Comparison of ENCODE assay signal across 8 cellular contexts in genomic region chr6:26170951-26171841, GRCh38.
DNase-seq lines count a peak whose midpoint lies in the region; ATAC-seq and TF ChIP-seq lines count a peak whose summit lies in the region.

No MANE protein-coding gene starts in this region.

- peaks cover 43% of the 10 kb centered on the region for H3K4me1 ChIP-seq in CD4-positive, CD25-positive, alpha-beta regulatory T cell (ENCODE audit: control insufficient read depth, insufficient read depth, low read length, poor library complexity, severe bottlenecking)
- H3K4me1 ChIP-seq in HEK293 (ENCODE audit: control insufficient read depth, insufficient read depth, low read length) (no peaks in the 10 kb centered on the region; the same call in 1 of the 2 replicates), vagina (peaks cover 9% of the 10 kb centered on the region)

- TF ChIP-seq POLR2A in lower leg skin (IDR thresholded peaks at IDR 0.05) (no peak), vagina (IDR thresholded peaks at IDR 0.05) (no peak)

- DNase-seq in CD4-positive, CD25-positive, alpha-beta regulatory T cell, result peak in 1 of 3 donors; percentile 38
- no peak for DNase-seq in activated naive CD8-positive, alpha-beta T cell treated with anti-CD3 and anti-CD28 coated beads, Interleukin-2, amount 50 U/mL, for 24 hours
- DNase-seq in lower leg skin (ENCODE audit: low spot score in 2 of 2) (no peak), vagina (ENCODE audit: extremely low spot score in 2 of 2) (no peak), HCEC 1CT (no peak)

- H3K9me3 Mint-ChIP-seq in CD4-positive, CD25-positive, alpha-beta regulatory T cell, result peaks cover 0 to 4% (median 0%) of the 10 kb centered on the region in 7 donors
- H3K9me3 Mint-ChIP-seq in activated naive CD8-positive, alpha-beta T cell treated with anti-CD3 and anti-CD28 coated beads, Interleukin-2, amount 50 U/mL, for 24 hours, result no peaks in the 10 kb centered on the region

- POLR2A ChIA-PET in HEK293 (lab: Yijun Ruan, JAX), result interaction anchor here (0.9 to 4.1 kb wide), 3 partner anchors 13 to 47 kb away, joined by 3 to 33 read pairs (median 18); a partner anchor contains a TSS

- peaks cover 4% of the 10 kb centered on the region for H3K27me3 Mint-ChIP-seq in CD4-positive, CD25-positive, alpha-beta regulatory T cell
- H3K27me3 Mint-ChIP-seq in activated naive CD8-positive, alpha-beta T cell treated with anti-CD3 and anti-CD28 coated beads, Interleukin-2, amount 50 U/mL, for 24 hours, result no peaks in the 10 kb centered on the region

- peak overlapping the region; percentile 98 for H3K27ac ChIP-seq in CD4-positive, CD25-positive, alpha-beta regulatory T cell (ENCODE audit: insufficient read depth, low read length, poor library complexity, severe bottlenecking)
- H3K27ac ChIP-seq in HEK293 (ENCODE audit: extremely low read depth, low read depth, low read length), result peak overlapping the region; percentile 2; the same call in 1 of the 2 replicates
- peak overlapping the region; percentile 95 for H3K27ac ChIP-seq in vagina

- H3K36me3 Mint-ChIP-seq in CD4-positive, CD25-positive, alpha-beta regulatory T cell, result peaks cover 4% of the 10 kb centered on the region
- peaks cover 8% of the 10 kb centered on the region for H3K36me3 Mint-ChIP-seq in activated naive CD8-positive, alpha-beta T cell treated with anti-CD3 and anti-CD28 coated beads, Interleukin-2, amount 50 U/mL, for 24 hours (ENCODE audit: low read depth)

- TF ChIP-seq CTCF in HEK293 (tag by site-specific recombination; IDR thresholded peaks at IDR 0.05) (no peak), lower leg skin (IDR thresholded peaks at IDR 0.05) (no peak), vagina (IDR thresholded peaks at IDR 0.05) (no peak)

- H3K4me3 Mint-ChIP-seq in CD4-positive, CD25-positive, alpha-beta regulatory T cell, result peak overlapping the region; percentile 93 to 97 (median 96)
- peak overlapping the region; percentile 94 for H3K4me3 Mint-ChIP-seq in activated naive CD8-positive, alpha-beta T cell treated with anti-CD3 and anti-CD28 coated beads, Interleukin-2, amount 50 U/mL, for 24 hours

- peak overlapping the region; percentile 94 to 100 (median 99) for H3K27ac Mint-ChIP-seq in CD4-positive, CD25-positive, alpha-beta regulatory T cell
- H3K27ac Mint-ChIP-seq in activated naive CD8-positive, alpha-beta T cell treated with anti-CD3 and anti-CD28 coated beads, Interleukin-2, amount 50 U/mL, for 24 hours, result peak overlapping the region; percentile 99

- peak overlapping the region; percentile 98 for H3K4me3 ChIP-seq in CD4-positive, CD25-positive, alpha-beta regulatory T cell (ENCODE audit: low read depth, low read length)
- peak overlapping the region; percentile 65 for H3K4me3 ChIP-seq in HEK293 (ENCODE audit: low read depth, low read length)
- peak overlapping the region; percentile 61 for H3K4me3 ChIP-seq in lower leg skin (ENCODE audit: low read depth, poor library complexity, severe bottlenecking)
- H3K4me3 ChIP-seq in vagina, result peak overlapping the region; percentile 56 to 80

- H3K36me3 ChIP-seq in CD4-positive, CD25-positive, alpha-beta regulatory T cell (ENCODE audit: control insufficient read depth, insufficient read depth, low read length), result no peaks in the 10 kb centered on the region
- H3K36me3 ChIP-seq in HEK293 (ENCODE audit: control insufficient read depth in 2 of 2, insufficient read depth in 1 of 2, low read length in 2 of 2) (no peaks in the 10 kb centered on the region), vagina (no peaks in the 10 kb centered on the region)

- H3K27me3 ChIP-seq in CD4-positive, CD25-positive, alpha-beta regulatory T cell (ENCODE audit: control insufficient read depth, insufficient read depth, low read length), result no peaks in the 10 kb centered on the region
- no peaks in the 10 kb centered on the region for H3K27me3 ChIP-seq in vagina

- CTCF ChIA-PET in HEK293 (lab: Yijun Ruan, JAX), result interaction anchor here (0.6 kb wide), 1 partner anchor 179 kb away, joined by 3 read pairs; no protein-coding TSS in a partner anchor

- no peaks in the 10 kb centered on the region for H3K9me3 ChIP-seq in CD4-positive, CD25-positive, alpha-beta regulatory T cell (ENCODE audit: control insufficient read depth in 2 of 2, low read length in 2 of 2)
- H3K9me3 ChIP-seq in HEK293 (ENCODE audit: control insufficient read depth, insufficient read depth, low read depth, low read length) (no peaks in the 10 kb centered on the region), vagina (no peaks in the 10 kb centered on the region)

- WGBS in lower leg skin, 2 donors, result 20 to 23% methylated on average over 10 of the region's 10 CpGs

- intact Hi-C loops in lower leg skin (cut with DNase I; ENCODE audit: low total_unique reads) (no loop called here), vagina (cut with DNase I) (loop anchor here (5.0 kb wide), 1 partner anchor 49 kb away; a partner anchor contains a TSS)

- ATAC-seq in CD4-positive, CD25-positive, alpha-beta regulatory T cell (ENCODE audit: low read depth in 2 of 2), result no peak
- ATAC-seq in activated naive CD8-positive, alpha-beta T cell treated with anti-CD3 and anti-CD28 coated beads, Interleukin-2, amount 50 U/mL, for 24 hours, result no peak
- ATAC-seq in GM21619 (IDR thresholded peaks at IDR 0.05; ENCODE audit: unreplicated experiment) (no peak), HG03432 (IDR thresholded peaks at IDR 0.05; ENCODE audit: unreplicated experiment) (no peak)

- H3K4me1 Mint-ChIP-seq in CD4-positive, CD25-positive, alpha-beta regulatory T cell, result peaks cover 16 to 64% (median 50%) of the 10 kb centered on the region in 4 donors
- peaks cover 54% of the 10 kb centered on the region for H3K4me1 Mint-ChIP-seq in activated naive CD8-positive, alpha-beta T cell treated with anti-CD3 and anti-CD28 coated beads, Interleukin-2, amount 50 U/mL, for 24 hours

TF ChIP-seq in HEK293, 187 proteins besides CTCF, POLR2A, EP300 and RAD21:
- TF ChIP-seq IKZF3 (tag by site-specific recombination; IDR thresholded peaks at IDR 0.05) (no peak), ZNF140 (tag by site-specific recombination; IDR thresholded peaks at IDR 0.05) (no peak), ZBTB49 (tag by site-specific recombination; IDR thresholded peaks at IDR 0.05; ENCODE audit: low read depth) (no peak), HOXC10 (CRISPR knock-in tag; IDR thresholded peaks at IDR 0.05) (no peak), YY1 (tag by site-specific recombination; IDR thresholded peaks at IDR 0.05) (no peak), ZNF341 (tag by site-specific recombination; IDR thresholded peaks at IDR 0.05; ENCODE audit: low read depth) (0 out of 2 replicates have a peak, but pooled peaks have one; percentile 15), ZNF2 (tag by site-specific recombination; IDR thresholded peaks at IDR 0.05) (0 out of 2 replicates have a peak, but pooled peaks have one; percentile 2), PRDM1 (tag by site-specific recombination; IDR thresholded peaks at IDR 0.05) (0 out of 2 replicates have a peak, but pooled peaks have one; percentile 51)

Comparison
In these comparisons a context has a peak if more than half of its experiments do, and no peak if none do; other contexts are left out.
1. H3K27ac ChIP-seq: peak in every context shown above with its lines; median percentile 98 in CD4-positive, CD25-positive, alpha-beta regulatory T cell; 95 in vagina; 2 in HEK293.